In the genomic region with DNA sequence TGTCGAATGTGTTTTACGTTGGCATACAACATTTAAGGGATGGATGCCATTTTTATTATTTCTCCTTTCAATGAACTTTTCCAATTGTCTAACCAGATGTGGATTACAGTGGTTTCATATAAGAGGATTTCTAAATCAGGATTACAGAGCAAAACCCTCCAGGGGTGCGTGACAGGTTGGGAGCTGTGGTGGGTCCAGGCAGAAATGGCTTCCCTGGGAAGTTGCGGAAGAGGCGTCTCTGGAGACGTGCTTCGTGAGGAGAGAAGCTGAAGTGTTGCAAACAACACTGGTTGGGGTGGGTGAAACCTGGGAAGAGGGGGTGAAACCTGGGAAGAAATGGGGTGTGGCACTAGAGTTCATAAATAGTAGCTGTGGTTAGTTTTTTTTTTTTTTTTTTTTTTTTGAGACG, we compare ENCODE assay signal across 22 cellular contexts. TPM values are rescaled to one million over a fixed set of nuclear protein-coding genes. Genes with fewer than 3 reads are reported as not detected.
A peak's percentile ranks its signal among the peaks of the same experiment; 100 is the strongest.
DNase-seq lines count a peak whose midpoint lies in the region; ATAC-seq and TF ChIP-seq lines count a peak whose summit lies in the region.
"Had no signal": no experiment of that assay in that cellular context is flagged by ENCODE, and none has a peak within 500 bp of the region (broad histone marks: within the 10 kb centered on the region; RNA-seq: fewer than 3 reads in every experiment).

No MANE protein-coding gene starts in this region.

- intact Hi-C loops in uterus (cut with DNase I; ENCODE audit: low total_unique reads), result no loop called here

- H3K9me3 ChIP-seq in SK-N-SH (no peaks in the 10 kb centered on the region), uterus (no peaks in the 10 kb centered on the region)
- H3K9me3 ChIP-seq: body of pancreas, heart right ventricle, right atrium auricular region, testis had no signal

- peak overlapping the region; percentile 75 for H3K9ac ChIP-seq in SK-N-SH
- H3K9ac ChIP-seq: neural progenitor cell had no signal

- H3K4me1 ChIP-seq in SK-N-SH (ENCODE audit: control insufficient read depth in 1 of 2, insufficient read depth in 2 of 2, low read depth in 1 of 2, low read length in 1 of 2) (peaks cover under 1 to 29% of the 10 kb centered on the region in 2 experiments; a peak in 3 of 4 replicates), uterus (peaks cover 0 to 7% of the 10 kb centered on the region in 2 donors)
- H3K4me1 ChIP-seq: neural progenitor cell had no signal

- no peak for ATAC-seq in SK-N-SH treated with all-trans-retinoic acid at 6 μM for 48 hours
- ATAC-seq: body of pancreas, GM12878, GM23338, heart right ventricle had no signal

- H3K9me2 ChIP-seq in SK-N-SH, result no peaks in the 10 kb centered on the region

- H3K27ac ChIP-seq in SK-N-SH (ENCODE audit: low read depth in 2 of 2, low read length in 1 of 2), result peak overlapping the region in 1 of 2 experiments; percentile 97; a peak in 2 of 4 replicates
- H3K27ac ChIP-seq in uterus, result peak overlapping the region; percentile 70 to 81
- H3K27ac ChIP-seq: 22Rv1, body of pancreas, heart right ventricle, neural progenitor cell, right atrium auricular region, testis had no signal

- peaks cover 23% of the 10 kb centered on the region; the same call in 1 of the 2 replicates for H3K79me2 ChIP-seq in SK-N-SH (ENCODE audit: insufficient read depth)

- H3K36me3 ChIP-seq in SK-N-SH (replicated peaks in 1 of 2; ENCODE audit: control insufficient read depth in 1 of 2, insufficient read depth in 2 of 2, low read length in 1 of 2) (peaks cover 0 to 13% of the 10 kb centered on the region in 2 experiments), uterus (no peaks in the 10 kb centered on the region)
- H3K36me3 ChIP-seq: neural progenitor cell had no signal

- CTCF ChIA-PET in SK-N-SH (lab: Yijun Ruan, JAX), result interaction anchor here (2.0 kb wide), 1 partner anchor 238 kb away, joined by 6 read pairs; no protein-coding TSS in a partner anchor

- 93% methylated on average over 8 of the region's 8 CpGs for WGBS in SK-N-SH (ENCODE audit: low lambda C conversion rate)

- H3K4me2 ChIP-seq in SK-N-SH, result peak overlapping the region; percentile 31; the same call in 1 of the 2 replicates
- H3K4me2 ChIP-seq: GM23338, neural progenitor cell had no signal

- TF ChIP-seq POLR2A in uterus (IDR thresholded peaks at IDR 0.05), result no peak

- H3K4me3 ChIP-seq in SK-N-SH (ENCODE audit: low read depth in 2 of 2, low read length in 1 of 2), result no peak overlapping the region
- no peak overlapping the region for H3K4me3 ChIP-seq in uterus
- H3K4me3 ChIP-seq: body of pancreas, GM12878, GM23338, heart right ventricle, neural progenitor cell, right atrium auricular region, testis had no signal

- no peaks in the 10 kb centered on the region for H4K20me1 ChIP-seq in SK-N-SH (ENCODE audit: insufficient read depth)

- no peak overlapping the region for H2AFZ ChIP-seq in SK-N-SH (ENCODE audit: low read depth)
- H2AFZ ChIP-seq: GM23338, neural progenitor cell had no signal

- TF ChIP-seq RAD21 in SK-N-SH (IDR thresholded peaks at IDR 0.05; ENCODE audit: low read length), result no peak

- H3K27me3 ChIP-seq in SK-N-SH (ENCODE audit: insufficient read depth), result no peaks in the 10 kb centered on the region
- no peaks in the 10 kb centered on the region for H3K27me3 ChIP-seq in uterus
- H3K27me3 ChIP-seq: body of pancreas, heart right ventricle, right atrium auricular region, testis had no signal

- H3F3A ChIP-seq in SK-N-SH (replicated peaks; ENCODE audit: insufficient read depth), result peaks cover 49% of the 10 kb centered on the region

- no peak for TF ChIP-seq EP300 in SK-N-SH (IDR thresholded peaks at IDR 0.05; ENCODE audit: borderline replicate concordance in 1 of 2, low read depth in 1 of 2, low read length in 1 of 2)

- POLR2A ChIA-PET in SK-N-SH (lab: Yijun Ruan, JAX), result no interaction called here

- no peak for DNase-seq in SK-N-SH
- DNase-seq in amniotic epithelial cell (ENCODE audit: low read depth), result peak; percentile 61
- peak; percentile 57 for DNase-seq in myocyte (ENCODE audit: low read depth)
- no peak for DNase-seq in uterus
- no peak for DNase-seq in GF-D8 (lab: John Stamatoyannopoulos, UW)
- DNase-seq in central memory CD4-positive, alpha-beta T cell, result no peak
- no peak for DNase-seq in NCI-H1436 (lab: John Stamatoyannopoulos, UW)
- DNase-seq: activated CD8-positive, alpha-beta memory T cell treated with anti-CD3 and anti-CD28 coated beads, Interleukin-2, amount 50 U/mL, for 48 hours; body of pancreas; CD8-positive, alpha-beta memory T cell; heart right ventricle; MM.1S; NCI-H1930; NCI-H510A treated with DMSO at 0.1 percent for 48 hours; stimulated activated CD4-positive, alpha-beta T cell treated with anti-CD3 and anti-CD28 coated beads, Interleukin-1b, Interleukin-23, amount 100 ng/mL, for 48 hours; testis had no signal

- TF ChIP-seq CTCF in SK-N-SH (IDR thresholded peaks at IDR 0.05) (no peak), uterus (IDR thresholded peaks at IDR 0.05) (no peak)

TF ChIP-seq in SK-N-SH, 30 proteins besides CTCF, POLR2A, EP300 and RAD21:
- TF ChIP-seq FOXJ3 (CRISPR knock-in tag; IDR thresholded peaks at IDR 0.05) (no peak), YY1 (IDR thresholded peaks at IDR 0.05; ENCODE audit: low read depth) (no peak), FOSL2 (IDR thresholded peaks at IDR 0.05; ENCODE audit: borderline replicate concordance, low read depth) (no peak), MEF2A (IDR thresholded peaks at IDR 0.05; ENCODE audit: borderline replicate concordance, low read depth) (no peak)
- TF ChIP-seq, protein P1, sequence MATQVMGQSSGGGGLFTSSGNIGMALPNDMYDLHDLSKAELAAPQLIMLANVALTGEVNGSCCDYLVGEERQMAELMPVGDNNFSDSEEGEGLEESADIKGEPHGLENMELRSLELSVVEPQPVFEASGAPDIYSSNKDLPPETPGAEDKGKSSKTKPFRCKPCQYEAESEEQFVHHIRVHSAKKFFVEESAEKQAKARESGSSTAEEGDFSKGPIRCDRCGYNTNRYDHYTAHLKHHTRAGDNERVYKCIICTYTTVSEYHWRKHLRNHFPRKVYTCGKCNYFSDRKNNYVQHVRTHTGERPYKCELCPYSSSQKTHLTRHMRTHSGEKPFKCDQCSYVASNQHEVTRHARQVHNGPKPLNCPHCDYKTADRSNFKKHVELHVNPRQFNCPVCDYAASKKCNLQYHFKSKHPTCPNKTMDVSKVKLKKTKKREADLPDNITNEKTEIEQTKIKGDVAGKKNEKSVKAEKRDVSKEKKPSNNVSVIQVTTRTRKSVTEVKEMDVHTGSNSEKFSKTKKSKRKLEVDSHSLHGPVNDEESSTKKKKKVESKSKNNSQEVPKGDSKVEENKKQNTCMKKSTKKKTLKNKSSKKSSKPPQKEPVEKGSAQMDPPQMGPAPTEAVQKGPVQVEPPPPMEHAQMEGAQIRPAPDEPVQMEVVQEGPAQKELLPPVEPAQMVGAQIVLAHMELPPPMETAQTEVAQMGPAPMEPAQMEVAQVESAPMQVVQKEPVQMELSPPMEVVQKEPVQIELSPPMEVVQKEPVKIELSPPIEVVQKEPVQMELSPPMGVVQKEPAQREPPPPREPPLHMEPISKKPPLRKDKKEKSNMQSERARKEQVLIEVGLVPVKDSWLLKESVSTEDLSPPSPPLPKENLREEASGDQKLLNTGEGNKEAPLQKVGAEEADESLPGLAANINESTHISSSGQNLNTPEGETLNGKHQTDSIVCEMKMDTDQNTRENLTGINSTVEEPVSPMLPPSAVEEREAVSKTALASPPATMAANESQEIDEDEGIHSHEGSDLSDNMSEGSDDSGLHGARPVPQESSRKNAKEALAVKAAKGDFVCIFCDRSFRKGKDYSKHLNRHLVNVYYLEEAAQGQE (IDR thresholded peaks at IDR 0.05; ENCODE audit: low read depth, low read length), result no peak

TF ChIP-seq in SK-N-SH treated with all-trans-retinoic acid at 6 μM for 48 hours, 23 proteins besides CTCF, POLR2A, EP300 and RAD21:
- TF ChIP-seq SNAI2 (CRISPR knock-in tag; IDR thresholded peaks at IDR 0.05) (no peak), TOX (CRISPR knock-in tag; IDR thresholded peaks at IDR 0.05; ENCODE audit: borderline replicate concordance) (no peak), ZNF8 (CRISPR knock-in tag; IDR thresholded peaks at IDR 0.05) (no peak)

RNA-seq across cellular contexts. Expression of a gene that starts 4.5 kb away (rescaled TPM):
- polyA plus RNA-seq in SK-N-SH (2012; rRNA removed), result 193 and 212 TPM in 2 replicates
- 199 and 206 TPM in 2 replicates for polyA plus RNA-seq in SK-N-SH (2012; cell fraction: cytosol; rRNA removed)
- polyA plus RNA-seq in SK-N-SH (2012; cell fraction: nucleus; rRNA removed), result 86.4 and 89.6 TPM in 2 replicates
- total RNA-seq in myocyte (47.1 and 53.4 TPM in 2 replicates), uterus (10 to 100 TPM in 3 of 4 donors, 1 to 10 TPM in 1; 8.7 to 35.3 (median 21.1) TPM)
- polyA plus RNA-seq in myocyte (2012), result 107 TPM

RNA-seq across cellular contexts. Expression of a gene that starts 28.8 kb away (rescaled TPM):
- polyA plus RNA-seq in SK-N-SH (2012; rRNA removed), result 215 and 243 TPM in 2 replicates
- polyA plus RNA-seq in SK-N-SH (2012; cell fraction: cytosol; rRNA removed), result 278 and 338 TPM in 2 replicates
- 73.7 and 85.6 TPM in 2 replicates for polyA plus RNA-seq in SK-N-SH (2012; cell fraction: nucleus; rRNA removed)
- total RNA-seq in myocyte, result 143 and 157 TPM in 2 replicates
- 583 TPM for polyA plus RNA-seq in myocyte (2012)
- total RNA-seq in uterus, result 100 to 1,000 TPM in 3 of 4 donors, 10 to 100 TPM in 1; 75.6 to 159 (median 137) TPM

Comparison
In these comparisons a context has a peak if more than half of its experiments do, and no peak if none do; other contexts are left out.
1. DNase-seq: peak in amniotic epithelial cell (single experiment) and myocyte (single experiment); none in SK-N-SH (single experiment), uterus (0 of 2), GF-D8 (single experiment), central memory CD4-positive, alpha-beta T cell (single experiment) and NCI-H1436 (single experiment).